ENCODE assay signal across 10 cellular contexts in the genomic region with DNA sequence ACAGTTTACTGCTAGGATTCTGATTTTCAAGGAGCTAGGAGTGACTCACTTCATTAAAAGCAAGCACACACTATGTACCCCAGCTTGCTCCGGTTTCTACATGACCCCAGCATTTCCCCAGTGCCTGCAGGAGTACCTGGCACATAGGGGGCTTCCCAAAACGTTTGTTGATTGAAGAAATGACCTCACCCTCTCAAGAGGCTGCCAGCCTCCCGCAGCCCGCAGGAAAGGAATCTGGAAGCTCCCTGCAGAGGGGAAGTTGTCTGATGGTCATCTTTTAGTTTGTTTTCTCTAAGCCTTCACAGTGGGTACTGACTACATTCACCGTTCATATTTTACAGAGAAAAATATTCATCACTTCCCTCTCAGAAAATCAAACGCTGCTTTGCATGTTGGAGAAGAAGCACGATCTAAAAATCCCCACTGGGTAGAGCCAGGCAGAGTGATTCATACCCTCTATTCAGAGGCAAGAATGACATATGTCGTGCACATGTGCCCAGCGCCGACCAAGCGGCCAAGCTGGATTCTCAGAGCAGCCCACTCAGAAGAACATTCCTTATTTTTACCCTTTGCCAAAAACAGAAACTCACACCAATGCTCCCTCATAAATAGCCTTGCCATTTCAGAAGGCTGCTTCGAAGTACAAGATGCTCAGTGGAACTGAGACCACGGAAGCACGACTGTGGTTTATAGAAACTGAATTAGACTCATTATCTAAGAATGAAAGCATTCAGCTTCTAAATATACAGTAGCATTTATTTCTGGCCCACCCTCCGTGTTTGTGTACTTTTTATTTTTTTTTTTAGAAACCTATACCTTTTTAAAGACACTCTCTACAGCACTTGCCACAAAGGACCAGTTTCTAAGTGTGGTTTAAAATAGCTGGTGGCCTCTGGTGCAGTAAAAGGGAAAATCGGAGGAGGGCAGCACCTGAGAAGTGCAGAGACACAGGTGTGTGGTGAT.
DNase-seq lines count a peak whose midpoint lies in the region; ATAC-seq and TF ChIP-seq lines count a peak whose summit lies in the region.
"Had no signal": no experiment of that assay in that cellular context is flagged by ENCODE, and none has a peak within 500 bp of the region (broad histone marks: within the 10 kb centered on the region; RNA-seq: fewer than 3 reads in every experiment).

No MANE protein-coding gene starts in this region.

- H3K36me3 Mint-ChIP-seq in activated B cell treated with CpG ODN at 0.5 μM for 24 hours (ENCODE audit: low read depth) = no peaks in the 10 kb centered on the region
- no peaks in the 10 kb centered on the region for H3K36me3 Mint-ChIP-seq in CD4-positive, alpha-beta T cell (ENCODE audit: low read depth)
- no peaks in the 10 kb centered on the region for H3K36me3 Mint-ChIP-seq in effector memory CD8-positive, alpha-beta T cell (ENCODE audit: insufficient read depth)

- no peak for TF ChIP-seq CTCF in GM13976 (IDR thresholded peaks at IDR 0.05; ENCODE audit: borderline replicate concordance, control extremely low read depth, extremely low read depth, insufficient read depth, missing control alignments)
- no peak for TF ChIP-seq CTCF in activated B cell treated with CpG ODN at 0.5 μM for 24 hours (IDR thresholded peaks at IDR 0.05)
- no peak for TF ChIP-seq CTCF in CD4-positive, alpha-beta T cell (IDR thresholded peaks at IDR 0.05)

- no peaks in the 10 kb centered on the region for H3K4me1 Mint-ChIP-seq in activated B cell treated with CpG ODN at 0.5 μM for 24 hours
- H3K4me1 Mint-ChIP-seq in CD4-positive, alpha-beta T cell (ENCODE audit: low read depth) = no peaks in the 10 kb centered on the region
- no peaks in the 10 kb centered on the region for H3K4me1 Mint-ChIP-seq in effector memory CD8-positive, alpha-beta T cell (ENCODE audit: low read depth in 2 of 2)

- no peaks in the 10 kb centered on the region for H3K9me3 ChIP-seq in CD4-positive, alpha-beta T cell (ENCODE audit: control insufficient read depth, low read length)

- peak; percentile 63 for ATAC-seq in HG02588 (IDR thresholded peaks at IDR 0.05; ENCODE audit: unreplicated experiment)
- peak; percentile 37 for ATAC-seq in activated B cell treated with CpG ODN at 0.5 μM for 24 hours (ENCODE audit: low read depth)
- peak; percentile 35 for ATAC-seq in sciatic nerve
- no peak for ATAC-seq in CD4-positive, alpha-beta T cell (ENCODE audit: poor library complexity)
- ATAC-seq in GM21447 (IDR thresholded peaks at IDR 0.05; ENCODE audit: unreplicated experiment) = no peak
- ATAC-seq in effector memory CD8-positive, alpha-beta T cell (replicated peaks) = no peak
- ATAC-seq: activated T-cell treated with anti-CD3 and anti-CD28 coated beads, Interleukin-2, amount 50 U/mL, for 72 hours had no signal

- no peak overlapping the region for H3K27ac Mint-ChIP-seq in activated B cell treated with CpG ODN at 0.5 μM for 24 hours
- no peak overlapping the region for H3K27ac Mint-ChIP-seq in CD4-positive, alpha-beta T cell
- no peak overlapping the region for H3K27ac Mint-ChIP-seq in effector memory CD8-positive, alpha-beta T cell
- H3K27ac Mint-ChIP-seq: activated T-cell treated with anti-CD3 and anti-CD28 coated beads, Interleukin-2, amount 50 U/mL, for 72 hours had no signal

- CTCF ChIA-PET in activated B cell treated with CpG ODN at 0.5 μM for 24 hours (lab: Charles Lee) = no interaction called here
- CTCF ChIA-PET in CD4-positive, alpha-beta T cell (lab: Charles Lee) = no interaction called here

- no peak overlapping the region for H3K27ac ChIP-seq in CD4-positive, alpha-beta T cell (ENCODE audit: low read depth, low read length)

- H3K4me3 Mint-ChIP-seq in activated B cell treated with CpG ODN at 0.5 μM for 24 hours = no peak overlapping the region
- no peak overlapping the region for H3K4me3 Mint-ChIP-seq in CD4-positive, alpha-beta T cell
- no peak overlapping the region for H3K4me3 Mint-ChIP-seq in effector memory CD8-positive, alpha-beta T cell
- H3K4me3 Mint-ChIP-seq: activated T-cell treated with anti-CD3 and anti-CD28 coated beads, Interleukin-2, amount 50 U/mL, for 72 hours had no signal

- POLR2A ChIA-PET in activated B cell treated with CpG ODN at 0.5 μM for 24 hours (lab: Charles Lee) = interaction anchor here (0.6 kb wide), 1 partner anchor 122 kb away, joined by 3 read pairs; no protein-coding TSS in a partner anchor
- POLR2A ChIA-PET in CD4-positive, alpha-beta T cell (lab: Charles Lee) = no interaction called here

- DNase-seq in GM13976 (ENCODE audit: low spot score) = peak; percentile 39
- no peak for DNase-seq in activated B cell treated with CpG ODN at 0.5 μM for 24 hours
- no peak for DNase-seq in sciatic nerve (ENCODE audit: low spot score)
- DNase-seq in CD4-positive, alpha-beta T cell = no peak
- no peak for DNase-seq in GDM1 (lab: John Stamatoyannopoulos, UW)
- no peak for DNase-seq in effector memory CD8-positive, alpha-beta T cell
- DNase-seq: activated T-cell treated with anti-CD3 and anti-CD28 coated beads, Interleukin-2, amount 50 U/mL, for 72 hours; SHP77 treated with DMSO at 0.1 percent for 48 hours had no signal

- peaks cover 2% of the 10 kb centered on the region for H3K9me3 Mint-ChIP-seq in activated B cell treated with CpG ODN at 0.5 μM for 24 hours
- H3K9me3 Mint-ChIP-seq in CD4-positive, alpha-beta T cell = no peaks in the 10 kb centered on the region
- H3K9me3 Mint-ChIP-seq in effector memory CD8-positive, alpha-beta T cell = peaks cover 0 to 6% of the 10 kb centered on the region in 2 donors

- intact Hi-C loops in activated B cell treated with CpG ODN at 0.5 μM for 24 hours (cut with micrococcal nuclease) = no loop called here
- intact Hi-C loops in sciatic nerve (cut with DNase I) = no loop called here
- intact Hi-C loops in CD4-positive, alpha-beta T cell (cut with DNase I, micrococcal nuclease) = no loop called here

- in situ Hi-C loops in GM13976 (cut with MboI; ENCODE audit: low sequenced_read_pairs, unreplicated experiment) = no loop called here

- peaks cover 11% of the 10 kb centered on the region for H3K27me3 Mint-ChIP-seq in activated B cell treated with CpG ODN at 0.5 μM for 24 hours
- peaks cover 18% of the 10 kb centered on the region for H3K27me3 Mint-ChIP-seq in CD4-positive, alpha-beta T cell
- H3K27me3 Mint-ChIP-seq in effector memory CD8-positive, alpha-beta T cell = peaks cover 30 to 61% of the 10 kb centered on the region in 2 donors

- no peaks in the 10 kb centered on the region for H3K27me3 ChIP-seq in CD4-positive, alpha-beta T cell (ENCODE audit: control insufficient read depth, insufficient read depth, low read length)

Comparison
In these comparisons a context has a peak if more than half of its experiments do, and no peak if none do; other contexts are left out.
1. ATAC-seq: peak in HG02588 (single experiment), activated B cell treated with CpG ODN at 0.5 μM for 24 hours (single experiment) and sciatic nerve (single experiment); none in CD4-positive, alpha-beta T cell (single experiment), GM21447 (single experiment) and effector memory CD8-positive, alpha-beta T cell (single experiment).